ENCODE assay signal across 8 cellular contexts in genomic region chr14:93936245-93936644, GRCh38. TPM values are rescaled to one million over a fixed set of nuclear protein-coding genes. Genes with fewer than 3 reads are reported as not detected.
A peak's percentile ranks its signal among the peaks of the same experiment; 100 is the strongest.
DNase-seq lines count a peak whose midpoint lies in the region; ATAC-seq and TF ChIP-seq lines count a peak whose summit lies in the region.

No MANE protein-coding gene starts in this region.

- no peak for ATAC-seq in mucosa of descending colon

- TF ChIP-seq CTCF in mucosa of descending colon (IDR thresholded peaks at IDR 0.05) (no peak), spleen (IDR thresholded peaks at IDR 0.05 in 8 of 11, conservative IDR thresholded peaks at IDR 0.05 in 3 of 11) (peak in 5 of 11 experiments; percentile 25 to 48 (median 34))

- no peaks in the 10 kb centered on the region for H3K36me3 ChIP-seq in adipocyte (ENCODE audit: control insufficient read depth, insufficient read depth, low read length, severe bottlenecking)
- peaks cover 82% of the 10 kb centered on the region for H3K36me3 ChIP-seq in muscle layer of colon (ENCODE audit: insufficient read depth, low read length)
- no peaks in the 10 kb centered on the region for H3K36me3 ChIP-seq in mucosa of descending colon (ENCODE audit: low read depth)
- H3K36me3 ChIP-seq in spleen: peaks cover 0 to 52% (median 2%) of the 10 kb centered on the region in 6 donors

- H3K4me1 ChIP-seq in adipocyte (ENCODE audit: control insufficient read depth, insufficient read depth, low read length) (no peaks in the 10 kb centered on the region), muscle layer of colon (ENCODE audit: insufficient read depth, low read length) (peaks cover 14% of the 10 kb centered on the region), mucosa of descending colon (ENCODE audit: low read depth) (no peaks in the 10 kb centered on the region), spleen (peaks cover 0 to 22% (median 15%) of the 10 kb centered on the region in 6 donors)

- peak; percentile 6 for DNase-seq in NCI-H1436 (lab: John Stamatoyannopoulos, UW)
- DNase-seq in NCI-H1436 treated with DMSO at 0.1 percent for 48 hours (lab: John Stamatoyannopoulos, UW): no peak
- peak; percentile 28 for DNase-seq in M059J (ENCODE audit: low read depth)
- DNase-seq in adipocyte (ENCODE audit: low read depth): peak; percentile 32
- no peak for DNase-seq in mucosa of descending colon
- no peak for DNase-seq in spleen
- DNase-seq in activated CD4-positive, alpha-beta T cell treated with anti-CD3 and anti-CD28 coated beads, Interleukin-2, amount 50 U/mL, for 4 hours: no peak

- peak overlapping the region; percentile 37 for H3K27ac ChIP-seq in muscle layer of colon (ENCODE audit: low read depth, low read length)
- H3K27ac ChIP-seq in spleen: no peak overlapping the region

- TF ChIP-seq POLR2A in spleen (IDR thresholded peaks at IDR 0.05): no peak

- H3K27me3 ChIP-seq in adipocyte (replicated peaks; ENCODE audit: control insufficient read depth, insufficient read depth, low read length): peaks cover 77% of the 10 kb centered on the region
- no peaks in the 10 kb centered on the region for H3K27me3 ChIP-seq in muscle layer of colon (ENCODE audit: control insufficient read depth in 1 of 2, insufficient read depth in 2 of 2, low read length in 2 of 2)
- H3K27me3 ChIP-seq in spleen (replicated peaks in 1 of 7): peaks cover 0 to 29% (median 10%) of the 10 kb centered on the region in 7 donors

- intact Hi-C loops in mucosa of descending colon (cut with DNase I, micrococcal nuclease) (no loop called here), spleen (cut with DNase I; ENCODE audit: low total_unique reads) (loop anchor here (5.0 kb wide), 1 partner anchor 201 kb away; no protein-coding TSS in a partner anchor)

- H3K9me3 ChIP-seq in adipocyte (ENCODE audit: control insufficient read depth, low read length) (no peaks in the 10 kb centered on the region), muscle layer of colon (ENCODE audit: low read length) (no peaks in the 10 kb centered on the region), mucosa of descending colon (no peaks in the 10 kb centered on the region), spleen (no peaks in the 10 kb centered on the region)

- 40 to 54% (median 43%) methylated on average over 5 of the region's 5 CpGs for WGBS in spleen, 5 donors

- no peak overlapping the region for H3K9ac ChIP-seq in adipocyte (ENCODE audit: low read length)
- H3K9ac ChIP-seq in muscle layer of colon (ENCODE audit: low read length): no peak overlapping the region

- H3K4me3 ChIP-seq in adipocyte (ENCODE audit: low read length) (no peak overlapping the region), muscle layer of colon (ENCODE audit: low read depth in 1 of 2, low read length in 2 of 2) (no peak overlapping the region), mucosa of descending colon (no peak overlapping the region), spleen (no peak overlapping the region)

RNA-seq across cellular contexts. Expression of gene FAM181A, which starts 9.1 kb away (rescaled TPM):
- not detected in 2 replicates for total RNA-seq in M059J (2014; rRNA removed; shearing (Covaris generic))
- total RNA-seq in mucosa of descending colon (not detected), spleen (not detected)
- not detected for polyA plus RNA-seq in spleen

RNA-seq across cellular contexts. Expression of gene ASB2, which starts 40.1 kb away (rescaled TPM):
- not detected in 2 replicates for total RNA-seq in M059J (2014; rRNA removed; shearing (Covaris generic))
- 10 to 100 TPM in 1 of 3 donors, 1 to 10 TPM in 2; 5.2 to 89.1 (median 8.8) TPM for total RNA-seq in mucosa of descending colon
- 10 to 100 TPM in 5 of 7 donors, 1 to 10 TPM in 2; 9.8 to 18.0 (median 13.5) TPM for total RNA-seq in spleen
- polyA plus RNA-seq in spleen: 1 to 10 TPM; 6.6 to 9.5 (median 6.9) TPM

Comparison
In these comparisons a context has a peak if more than half of its experiments do, and no peak if none do; other contexts are left out.
1. DNase-seq: peak in NCI-H1436 (single experiment), M059J (single experiment) and adipocyte (single experiment); none in NCI-H1436 treated with DMSO at 0.1 percent for 48 hours (single experiment), mucosa of descending colon (0 of 3), spleen (single experiment) and activated CD4-positive, alpha-beta T cell treated with anti-CD3 and anti-CD28 coated beads, Interleukin-2, amount 50 U/mL, for 4 hours (0 of 2).